In genomic region chr19:3612901-3613741, GRCh38 we compare ENCODE assay signal across 23 cellular contexts. TPM values are rescaled to one million over a fixed set of nuclear protein-coding genes. Genes with fewer than 3 reads are reported as not detected.
DNase-seq lines count a peak whose midpoint lies in the region; ATAC-seq, FAIRE-seq and TF ChIP-seq lines count a peak whose summit lies in the region.
"Had no signal": no experiment of that assay in that cellular context is flagged by ENCODE, and none has a peak within 500 bp of the region (broad histone marks: within the 10 kb centered on the region; RNA-seq: fewer than 3 reads in every experiment).

No MANE protein-coding gene starts in this region.

- no peak for TF ChIP-seq RAD21 in HepG2 (CRISPR knock-in tag; IDR thresholded peaks at IDR 0.05)

- POLR2A ChIA-PET in HepG2 (lab: Yijun Ruan, JAX), result no interaction called here

- BruUV-seq in HepG2 (replicated peaks; lab: Mats Ljungman, UMichigan), result no TSS peak

- H3K9me3 ChIP-seq in right cardiac atrium (ENCODE audit: control insufficient read depth, low read length), result no peaks in the 10 kb centered on the region
- H3K9me3 ChIP-seq in left ventricle myocardium inferior (replicated peaks), result no peaks in the 10 kb centered on the region
- H3K9me3 ChIP-seq in HepG2 (ENCODE audit: low read length), result no peaks in the 10 kb centered on the region
- H3K9me3 ChIP-seq: HAP-1, left lung had no signal

- no peak overlapping the region for H3K4me3 ChIP-seq in right cardiac atrium (ENCODE audit: low read length)
- H3K4me3 ChIP-seq in left ventricle myocardium inferior, result no peak overlapping the region
- no peak overlapping the region for H3K4me3 ChIP-seq in HepG2 (replicated peaks in 1 of 3; ENCODE audit: insufficient read depth in 1 of 3, low read depth in 2 of 3, low read length in 3 of 3)
- H3K4me3 ChIP-seq: HAP-1, left lung had no signal

- H3K4me1 ChIP-seq in right cardiac atrium (ENCODE audit: control insufficient read depth, insufficient read depth, low read length), result no peaks in the 10 kb centered on the region
- peaks cover 36% of the 10 kb centered on the region for H3K4me1 ChIP-seq in left ventricle myocardium inferior
- peaks cover 4% of the 10 kb centered on the region for H3K4me1 ChIP-seq in HepG2 (ENCODE audit: insufficient read depth, low read length)

- DNase-seq in right cardiac atrium, result peak in 2 of 3 donors; percentile 23 to 63
- no peak for DNase-seq in left ventricle myocardium inferior
- DNase-seq in HepG2 (ENCODE audit: low spot score), result no peak
- DNase-seq in SW480 (ENCODE audit: low spot score), result no peak
- DNase-seq: activated CD4-positive, alpha-beta T cell treated with anti-CD3 and anti-CD28 coated beads for 4 hours; activated CD8-positive, alpha-beta memory T cell treated with anti-CD3 and anti-CD28 coated beads, Interleukin-2, amount 10 ng/mL, durations not matched to agents 7 days and 5 days; activated naive CD8-positive, alpha-beta T cell treated with anti-CD3 and anti-CD28 coated beads for 36 hours; DMS79 treated with DMSO at 0.1 percent for 48 hours; MV-4-11; NCI-H187; NCI-H226; NCI-H82; SHP77 treated with DMSO at 0.1 percent for 48 hours; stimulated activated CD4-positive, alpha-beta T cell treated with anti-CD3 and anti-CD28 coated beads, Interleukin-4, amount 100 ng/mL, for 24 hours; T-helper 1 cell had no signal

- H3K79me2 ChIP-seq in HepG2 (ENCODE audit: insufficient read depth, low read length), result no peaks in the 10 kb centered on the region

- no peak overlapping the region for H2AFZ ChIP-seq in HepG2 (ENCODE audit: low read length)

- no peak for FAIRE-seq in HepG2 (lab: Jason Lieb, UNC)
- FAIRE-seq: GM12892 had no signal

- H4K20me1 ChIP-seq in HepG2 (ENCODE audit: insufficient read depth, low read length), result no peaks in the 10 kb centered on the region

- H3K36me3 ChIP-seq in left ventricle myocardium inferior, result peaks cover 39% of the 10 kb centered on the region
- peaks cover 4 to 13% of the 10 kb centered on the region in 2 experiments; a peak in 2 of 5 replicates for H3K36me3 ChIP-seq in HepG2 (replicated peaks in 1 of 2; ENCODE audit: control insufficient read depth in 1 of 2, insufficient read depth in 2 of 2, low read length in 2 of 2)

- intact Hi-C loops in right cardiac atrium (cut with DNase I), result loop anchor here in 1 of 4 donors (10.0 kb wide), 2 partner anchors 68 to 308 kb away; no protein-coding TSS in a partner anchor
- intact Hi-C loops in left ventricle myocardium inferior (cut with micrococcal nuclease), result no loop called here
- intact Hi-C loops in HepG2 (cut with micrococcal nuclease; ENCODE audit: unreplicated experiment), result no loop called here

- H3K4me2 ChIP-seq in HepG2 (ENCODE audit: low read depth, low read length), result no peak overlapping the region
- H3K4me2 ChIP-seq: KMS-11 had no signal

- TF ChIP-seq EP300 in HepG2 (IDR thresholded peaks at IDR 0.05; ENCODE audit: low read depth in 2 of 2, low read length in 2 of 2) (no peak), HepG2 (CRISPR knock-in tag; IDR thresholded peaks at IDR 0.05; ENCODE audit: borderline replicate concordance) (no peak)

- CTCF ChIA-PET in HepG2 (lab: Yijun Ruan, JAX; ENCODE audit: low intra/inter-chr PET ratio, low total read pairs), result no interaction called here

- in situ Hi-C loops in HepG2 (cut with HindIII; ENCODE audit: extremely low pct_ligation_motif_present, low pct_unique_long_range_greater_than_20kb), result no loop called here

- H3K27ac ChIP-seq in right cardiac atrium (ENCODE audit: low read length) (no peak overlapping the region), left ventricle myocardium inferior (replicated peaks) (no peak overlapping the region), HepG2 (ENCODE audit: extremely low read length, insufficient read depth, low read length) (no peak overlapping the region)
- H3K27ac ChIP-seq: KMS-11, left lung had no signal

- no peak for ATAC-seq in right cardiac atrium
- no peak for ATAC-seq in HepG2
- ATAC-seq in GM18868 (IDR thresholded peaks at IDR 0.05; ENCODE audit: unreplicated experiment), result no peak
- ATAC-seq in GM18519 (IDR thresholded peaks at IDR 0.05; ENCODE audit: low FRiP score, unreplicated experiment), result no peak
- ATAC-seq: activated CD8-positive, alpha-beta memory T cell treated with anti-CD3 and anti-CD28 coated beads, Interleukin-2, amount 10 ng/mL, durations not matched to agents 7 days and 5 days; activated T-helper 17 cell treated with anti-CD3 and anti-CD28 coated beads, Interleukin-2, amount 50 U/mL, for 72 hours; left lung had no signal

- no peaks in the 10 kb centered on the region for H3K27me3 ChIP-seq in right cardiac atrium (ENCODE audit: control insufficient read depth, insufficient read depth)
- no peaks in the 10 kb centered on the region for H3K27me3 ChIP-seq in left ventricle myocardium inferior (ENCODE audit: low read depth)
- no peaks in the 10 kb centered on the region for H3K27me3 ChIP-seq in HepG2 (ENCODE audit: control insufficient read depth in 1 of 2, insufficient read depth in 2 of 2, low read length in 2 of 2)

- no peak overlapping the region for H3K9ac ChIP-seq in HepG2 (ENCODE audit: insufficient read depth, low read depth, low read length)
- H3K9ac ChIP-seq: KMS-11 had no signal

- TF ChIP-seq POLR2A in HepG2 (IDR thresholded peaks at IDR 0.05; ENCODE audit: insufficient read depth in 1 of 2, low read depth in 2 of 2, low read length in 2 of 2), result no peak

- TF ChIP-seq CTCF in left ventricle myocardium inferior (IDR thresholded peaks at IDR 0.05; ENCODE audit: borderline replicate concordance) (no peak), HepG2 (CRISPR knock-in tag; IDR thresholded peaks at IDR 0.05) (no peak)

- WGBS in right cardiac atrium, result 85% methylated on average over 79 of the region's 79 CpGs
- 96% methylated on average over 66 of the region's 79 CpGs for WGBS in HepG2 (ENCODE audit: low lambda C conversion rate)

RNA-seq across cellular contexts. Expression of gene TBXA2R, which starts 6.4 kb away (rescaled TPM):
- total RNA-seq in right cardiac atrium (1 to 10 TPM; 1.3 to 2.2 (median 2.0) TPM), left ventricle myocardium inferior (2.3 TPM), HepG2 (2016; rRNA removed; fragmentation: Illumina TruSeq; extraction: Trizol) (not detected in 2 replicates)
- polyA plus RNA-seq in right cardiac atrium (1.8 TPM), HepG2 (2011; rRNA removed) (0.05 and 0.09 TPM in 2 replicates)
- not detected in 2 replicates for total RNA-seq in HepG2 (2016; cell fraction: cytosol; rRNA removed; fragmentation: Illumina TruSeq; extraction: Trizol; ENCODE audit: low read depth)
- total RNA-seq in HepG2 (2016; cell fraction: insoluble cytoplasmic fraction; rRNA removed; fragmentation: Illumina TruSeq; extraction: Trizol), result not detected in 2 replicates
- total RNA-seq in HepG2 (2016; cell fraction: membrane; rRNA removed; fragmentation: Illumina TruSeq; extraction: Trizol), result not detected in 2 replicates
- total RNA-seq in HepG2 (2016; cell fraction: nucleus; rRNA removed; fragmentation: Illumina TruSeq; extraction: Trizol), result not detected in 2 replicates
- 0.04 TPM in 2 replicates for polyA plus RNA-seq in HepG2 (2011; cell fraction: cytosol; rRNA removed)
- 0.11 TPM in 1 of 2 replicates, not detected in the other for polyA plus RNA-seq in HepG2 (2011; cell fraction: nucleus; rRNA removed)
- polyA plus RNA-seq in HepG2 (2012), result not detected in 2 replicates
- polyA plus RNA-seq in HepG2 (2016; cell fraction: cytosol; fragmentation: Illumina TruSeq; extraction: Trizol; ENCODE audit: low read depth), result not detected in 2 replicates
- not detected in 2 replicates for polyA plus RNA-seq in HepG2 (2016; cell fraction: insoluble cytoplasmic fraction; fragmentation: Illumina TruSeq; extraction: Trizol; ENCODE audit: low read depth)
- not detected in 2 replicates for polyA plus RNA-seq in HepG2 (2016; cell fraction: membrane; fragmentation: Illumina TruSeq; extraction: Trizol; ENCODE audit: low read depth)
- not detected in 2 replicates for polyA plus RNA-seq in HepG2 (2016; cell fraction: nucleus; fragmentation: Illumina TruSeq; extraction: Trizol; ENCODE audit: insufficient read depth, low read depth)
- polyA minus RNA-seq in HepG2 (2011; rRNA and poly(A)+ RNA removed; ENCODE audit: low replicate concordance), result 0.20 and 1.3 TPM in 2 replicates
- polyA minus RNA-seq in HepG2 (2011; cell fraction: cytosol; rRNA and poly(A)+ RNA removed), result not detected in 2 replicates
- not detected in 2 replicates for polyA minus RNA-seq in HepG2 (2011; cell fraction: nucleus; rRNA and poly(A)+ RNA removed)

RNA-seq across cellular contexts. Expression of gene CACTIN, which starts 13.5 kb away (rescaled TPM):
- total RNA-seq in right cardiac atrium, result 10 to 100 TPM; 13.8 to 17.8 (median 14.4) TPM
- polyA plus RNA-seq in right cardiac atrium, result 13.5 TPM
- 14.5 TPM for total RNA-seq in left ventricle myocardium inferior
- total RNA-seq in HepG2 (2016; rRNA removed; fragmentation: Illumina TruSeq; extraction: Trizol), result 11.1 and 16.6 TPM in 2 replicates
- total RNA-seq in HepG2 (2016; cell fraction: cytosol; rRNA removed; fragmentation: Illumina TruSeq; extraction: Trizol; ENCODE audit: low read depth), result 2.8 and 3.1 TPM in 2 replicates
- 11.2 and 17.9 TPM in 2 replicates for total RNA-seq in HepG2 (2016; cell fraction: insoluble cytoplasmic fraction; rRNA removed; fragmentation: Illumina TruSeq; extraction: Trizol)
- 4.7 and 5.6 TPM in 2 replicates for total RNA-seq in HepG2 (2016; cell fraction: membrane; rRNA removed; fragmentation: Illumina TruSeq; extraction: Trizol)
- total RNA-seq in HepG2 (2016; cell fraction: nucleus; rRNA removed; fragmentation: Illumina TruSeq; extraction: Trizol), result 9.0 and 11.6 TPM in 2 replicates
- polyA plus RNA-seq in HepG2 (2011; rRNA removed), result 10.0 and 11.5 TPM in 2 replicates
- 6.6 and 11.2 TPM in 2 replicates for polyA plus RNA-seq in HepG2 (2011; cell fraction: cytosol; rRNA removed)
- 31.8 and 41.5 TPM in 2 replicates for polyA plus RNA-seq in HepG2 (2011; cell fraction: nucleus; rRNA removed)
- polyA plus RNA-seq in HepG2 (2012), result 5.7 and 5.8 TPM in 2 replicates
- 1.7 and 1.8 TPM in 2 replicates for polyA plus RNA-seq in HepG2 (2016; cell fraction: cytosol; fragmentation: Illumina TruSeq; extraction: Trizol; ENCODE audit: low read depth)
- polyA plus RNA-seq in HepG2 (2016; cell fraction: insoluble cytoplasmic fraction; fragmentation: Illumina TruSeq; extraction: Trizol; ENCODE audit: low read depth), result 10.2 and 13.0 TPM in 2 replicates
- polyA plus RNA-seq in HepG2 (2016; cell fraction: membrane; fragmentation: Illumina TruSeq; extraction: Trizol; ENCODE audit: low read depth), result 3.7 and 4.0 TPM in 2 replicates
- polyA plus RNA-seq in HepG2 (2016; cell fraction: nucleus; fragmentation: Illumina TruSeq; extraction: Trizol; ENCODE audit: insufficient read depth, low read depth), result 28.6 and 30.2 TPM in 2 replicates
- 9.7 and 19.5 TPM in 2 replicates for polyA minus RNA-seq in HepG2 (2011; rRNA and poly(A)+ RNA removed; ENCODE audit: low replicate concordance)
- 5.0 and 5.2 TPM in 2 replicates for polyA minus RNA-seq in HepG2 (2011; cell fraction: cytosol; rRNA and poly(A)+ RNA removed)
- polyA minus RNA-seq in HepG2 (2011; cell fraction: nucleus; rRNA and poly(A)+ RNA removed), result 5.3 and 5.7 TPM in 2 replicates

RNA-seq across cellular contexts. Expression of gene GIPC3, which starts 27.8 kb away (rescaled TPM):
- total RNA-seq in right cardiac atrium (1 to 10 TPM in 2 of 4 donors, under 1 TPM in 2; 0.89 to 2.1 (median 1.2) TPM), left ventricle myocardium inferior (1.6 TPM), HepG2 (2016; rRNA removed; fragmentation: Illumina TruSeq; extraction: Trizol) (not detected in 2 replicates)
- polyA plus RNA-seq in right cardiac atrium (1.2 TPM), HepG2 (2011; rRNA removed) (0.05 and 0.08 TPM in 2 replicates)
- not detected in 2 replicates for total RNA-seq in HepG2 (2016; cell fraction: cytosol; rRNA removed; fragmentation: Illumina TruSeq; extraction: Trizol; ENCODE audit: low read depth)
- total RNA-seq in HepG2 (2016; cell fraction: insoluble cytoplasmic fraction; rRNA removed; fragmentation: Illumina TruSeq; extraction: Trizol), result not detected in 2 replicates
- not detected in 2 replicates for total RNA-seq in HepG2 (2016; cell fraction: membrane; rRNA removed; fragmentation: Illumina TruSeq; extraction: Trizol)
- not detected in 2 replicates for total RNA-seq in HepG2 (2016; cell fraction: nucleus; rRNA removed; fragmentation: Illumina TruSeq; extraction: Trizol)
- polyA plus RNA-seq in HepG2 (2011; cell fraction: cytosol; rRNA removed), result 0.01 and 0.03 TPM in 2 replicates
- polyA plus RNA-seq in HepG2 (2011; cell fraction: nucleus; rRNA removed), result 0.14 and 0.17 TPM in 2 replicates
- polyA plus RNA-seq in HepG2 (2012), result 0.04 TPM in 1 of 2 replicates, not detected in the other
- not detected in 2 replicates for polyA plus RNA-seq in HepG2 (2016; cell fraction: cytosol; fragmentation: Illumina TruSeq; extraction: Trizol; ENCODE audit: low read depth)
- not detected in 2 replicates for polyA plus RNA-seq in HepG2 (2016; cell fraction: insoluble cytoplasmic fraction; fragmentation: Illumina TruSeq; extraction: Trizol; ENCODE audit: low read depth)
- polyA plus RNA-seq in HepG2 (2016; cell fraction: membrane; fragmentation: Illumina TruSeq; extraction: Trizol; ENCODE audit: low read depth), result not detected in 2 replicates
- not detected in 2 replicates for polyA plus RNA-seq in HepG2 (2016; cell fraction: nucleus; fragmentation: Illumina TruSeq; extraction: Trizol; ENCODE audit: insufficient read depth, low read depth)
- 0.02 and 5.9 TPM in 2 replicates for polyA minus RNA-seq in HepG2 (2011; rRNA and poly(A)+ RNA removed; ENCODE audit: low replicate concordance)
- not detected in 2 replicates for polyA minus RNA-seq in HepG2 (2011; cell fraction: cytosol; rRNA and poly(A)+ RNA removed)
- polyA minus RNA-seq in HepG2 (2011; cell fraction: nucleus; rRNA and poly(A)+ RNA removed), result not detected in 2 replicates
- total RNA-seq: A172 had no signal

RNA-seq across cellular contexts. Expression of gene HMG20B, which starts 40.4 kb away (rescaled TPM):
- 10 to 100 TPM; 35.7 to 46.0 (median 36.2) TPM for total RNA-seq in right cardiac atrium
- polyA plus RNA-seq in right cardiac atrium, result 50.5 TPM
- total RNA-seq in left ventricle myocardium inferior, result 34.8 TPM
- total RNA-seq in HepG2 (2016; rRNA removed; fragmentation: Illumina TruSeq; extraction: Trizol), result 23.0 and 29.2 TPM in 2 replicates
- 26.2 and 31.3 TPM in 2 replicates for total RNA-seq in HepG2 (2016; cell fraction: cytosol; rRNA removed; fragmentation: Illumina TruSeq; extraction: Trizol; ENCODE audit: low read depth)
- 26.2 and 29.0 TPM in 2 replicates for total RNA-seq in HepG2 (2016; cell fraction: insoluble cytoplasmic fraction; rRNA removed; fragmentation: Illumina TruSeq; extraction: Trizol)
- total RNA-seq in HepG2 (2016; cell fraction: membrane; rRNA removed; fragmentation: Illumina TruSeq; extraction: Trizol), result 40.2 and 42.4 TPM in 2 replicates
- 17.0 TPM in 2 replicates for total RNA-seq in HepG2 (2016; cell fraction: nucleus; rRNA removed; fragmentation: Illumina TruSeq; extraction: Trizol)
- polyA plus RNA-seq in HepG2 (2011; rRNA removed), result 23.9 and 24.8 TPM in 2 replicates
- 17.7 and 28.8 TPM in 2 replicates for polyA plus RNA-seq in HepG2 (2011; cell fraction: cytosol; rRNA removed)
- 73.5 and 97.4 TPM in 2 replicates for polyA plus RNA-seq in HepG2 (2011; cell fraction: nucleus; rRNA removed)
- polyA plus RNA-seq in HepG2 (2012), result 19.0 and 22.8 TPM in 2 replicates
- polyA plus RNA-seq in HepG2 (2016; cell fraction: cytosol; fragmentation: Illumina TruSeq; extraction: Trizol; ENCODE audit: low read depth), result 33.9 and 35.6 TPM in 2 replicates
- 36.6 TPM in 2 replicates for polyA plus RNA-seq in HepG2 (2016; cell fraction: insoluble cytoplasmic fraction; fragmentation: Illumina TruSeq; extraction: Trizol; ENCODE audit: low read depth)
- 38.7 and 44.5 TPM in 2 replicates for polyA plus RNA-seq in HepG2 (2016; cell fraction: membrane; fragmentation: Illumina TruSeq; extraction: Trizol; ENCODE audit: low read depth)
- polyA plus RNA-seq in HepG2 (2016; cell fraction: nucleus; fragmentation: Illumina TruSeq; extraction: Trizol; ENCODE audit: insufficient read depth, low read depth), result 80.7 and 81.4 TPM in 2 replicates
- 13.9 and 67.7 TPM in 2 replicates for polyA minus RNA-seq in HepG2 (2011; rRNA and poly(A)+ RNA removed; ENCODE audit: low replicate concordance)
- 10.8 and 16.1 TPM in 2 replicates for polyA minus RNA-seq in HepG2 (2011; cell fraction: cytosol; rRNA and poly(A)+ RNA removed)
- 8.7 and 9.7 TPM in 2 replicates for polyA minus RNA-seq in HepG2 (2011; cell fraction: nucleus; rRNA and poly(A)+ RNA removed)

RNA-seq across cellular contexts. Expression of gene MFSD12, which starts 55.7 kb away (rescaled TPM):
- total RNA-seq in right cardiac atrium (10 to 100 TPM; 20.6 to 31.7 (median 29.6) TPM), left ventricle myocardium inferior (23.5 TPM), HepG2 (2016; rRNA removed; fragmentation: Illumina TruSeq; extraction: Trizol) (14.0 and 29.1 TPM in 2 replicates)
- polyA plus RNA-seq in right cardiac atrium (21.3 TPM), HepG2 (2011; rRNA removed) (27.2 and 37.0 TPM in 2 replicates)
- total RNA-seq in HepG2 (2016; cell fraction: cytosol; rRNA removed; fragmentation: Illumina TruSeq; extraction: Trizol; ENCODE audit: low read depth), result 9.9 and 10.2 TPM in 2 replicates
- total RNA-seq in HepG2 (2016; cell fraction: insoluble cytoplasmic fraction; rRNA removed; fragmentation: Illumina TruSeq; extraction: Trizol), result 10.6 and 28.5 TPM in 2 replicates
- 19.7 and 20.6 TPM in 2 replicates for total RNA-seq in HepG2 (2016; cell fraction: membrane; rRNA removed; fragmentation: Illumina TruSeq; extraction: Trizol)
- total RNA-seq in HepG2 (2016; cell fraction: nucleus; rRNA removed; fragmentation: Illumina TruSeq; extraction: Trizol), result 25.3 and 29.9 TPM in 2 replicates
- 16.9 and 29.1 TPM in 2 replicates for polyA plus RNA-seq in HepG2 (2011; cell fraction: cytosol; rRNA removed)
- polyA plus RNA-seq in HepG2 (2011; cell fraction: nucleus; rRNA removed), result 143 and 182 TPM in 2 replicates
- polyA plus RNA-seq in HepG2 (2012), result 21.1 and 40.6 TPM in 2 replicates
- polyA plus RNA-seq in HepG2 (2016; cell fraction: cytosol; fragmentation: Illumina TruSeq; extraction: Trizol; ENCODE audit: low read depth), result 12.9 and 14.1 TPM in 2 replicates
- polyA plus RNA-seq in HepG2 (2016; cell fraction: insoluble cytoplasmic fraction; fragmentation: Illumina TruSeq; extraction: Trizol; ENCODE audit: low read depth), result 12.6 and 14.9 TPM in 2 replicates
- polyA plus RNA-seq in HepG2 (2016; cell fraction: membrane; fragmentation: Illumina TruSeq; extraction: Trizol; ENCODE audit: low read depth), result 19.3 and 20.1 TPM in 2 replicates
- 55.9 and 62.9 TPM in 2 replicates for polyA plus RNA-seq in HepG2 (2016; cell fraction: nucleus; fragmentation: Illumina TruSeq; extraction: Trizol; ENCODE audit: insufficient read depth, low read depth)
- polyA minus RNA-seq in HepG2 (2011; rRNA and poly(A)+ RNA removed; ENCODE audit: low replicate concordance), result 76.5 and 865 TPM in 2 replicates
- polyA minus RNA-seq in HepG2 (2011; cell fraction: cytosol; rRNA and poly(A)+ RNA removed), result 29.2 and 33.3 TPM in 2 replicates
- polyA minus RNA-seq in HepG2 (2011; cell fraction: nucleus; rRNA and poly(A)+ RNA removed), result 22.5 and 22.8 TPM in 2 replicates

Comparison
In these comparisons a context has a peak if more than half of its experiments do, and no peak if none do; other contexts are left out.
1. DNase-seq: peak in right cardiac atrium (2 of 3); none in left ventricle myocardium inferior (single experiment), HepG2 (single experiment) and SW480 (single experiment).